Comparison of ENCODE assay signal across 22 cellular contexts in the genomic region with DNA sequence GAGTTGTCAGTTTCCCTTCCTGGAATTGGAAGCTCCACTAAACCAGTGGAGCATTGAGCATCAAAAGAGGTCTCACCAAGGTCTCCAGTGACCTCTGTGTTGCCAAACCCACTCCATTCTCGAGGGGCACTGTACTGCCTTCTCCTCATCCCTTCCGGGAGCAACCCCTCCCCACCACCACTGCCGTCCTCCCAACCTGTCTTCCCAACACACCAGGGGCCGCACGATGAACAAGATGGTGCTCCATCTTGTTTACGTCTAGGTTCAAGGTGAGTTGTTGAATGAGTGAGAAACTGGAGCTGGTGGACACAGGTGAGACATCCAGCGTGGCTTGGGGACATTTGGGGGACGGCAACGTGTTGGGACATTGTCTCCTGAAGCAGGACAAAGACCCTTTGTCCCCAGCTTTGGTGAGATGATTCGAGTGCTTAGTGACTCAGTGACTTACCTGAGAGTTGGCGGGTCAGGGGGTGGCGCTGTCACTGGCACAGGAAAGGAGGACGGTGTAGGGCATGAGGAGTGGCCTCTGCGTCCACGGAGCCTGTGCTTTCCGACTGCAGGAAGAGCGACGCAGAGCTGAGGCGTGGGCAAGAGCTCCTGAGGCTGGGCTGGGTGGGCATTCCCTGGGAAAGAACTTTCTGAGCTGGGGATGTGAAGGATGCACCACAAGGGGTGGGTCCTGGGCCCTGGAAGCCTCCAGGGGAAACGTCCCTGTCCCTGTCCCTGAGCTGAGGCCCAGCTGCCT. TPM values are rescaled to one million over a fixed set of nuclear protein-coding genes. Genes with fewer than 3 reads are reported as not detected.
A peak's percentile ranks its signal among the peaks of the same experiment; 100 is the strongest.
DNase-seq lines count a peak whose midpoint lies in the region; ATAC-seq, FAIRE-seq and TF ChIP-seq lines count a peak whose summit lies in the region.
"Had no signal": no experiment of that assay in that cellular context is flagged by ENCODE, and none has a peak within 500 bp of the region (broad histone marks: within the 10 kb centered on the region; RNA-seq: fewer than 3 reads in every experiment).

No MANE protein-coding gene starts in this region.

- FAIRE-seq in HepG2 (lab: Jason Lieb, UNC), result no peak
- FAIRE-seq: GM18507, HTR-8/SVneo, K562 had no signal

- H3K4me3 ChIP-seq in heart left ventricle (no peak overlapping the region), HepG2 (replicated peaks in 1 of 3; ENCODE audit: insufficient read depth in 1 of 3, low read depth in 2 of 3, low read length in 3 of 3) (no peak overlapping the region), ovary (no peak overlapping the region), aorta (ENCODE audit: low read length in 2 of 2) (no peak overlapping the region)
- H3K4me3 ChIP-seq: GM23248, K562 had no signal

- H3K4me1 ChIP-seq in heart left ventricle (peaks cover 0 to 57% (median 21%) of the 10 kb centered on the region in 12 donors), HepG2 (ENCODE audit: insufficient read depth, low read length) (peaks cover 62% of the 10 kb centered on the region), ovary (ENCODE audit: insufficient read depth) (peaks cover 19% of the 10 kb centered on the region), aorta (ENCODE audit: control insufficient read depth in 1 of 2, insufficient read depth in 2 of 2, low read length in 2 of 2) (no peaks in the 10 kb centered on the region)

- H3K27ac ChIP-seq in heart left ventricle, result peak overlapping the region in 6 of 12 donors; percentile 14 to 70 (median 35)
- H3K27ac ChIP-seq in HepG2 (ENCODE audit: extremely low read length, insufficient read depth, low read length), result no peak overlapping the region
- H3K27ac ChIP-seq in ovary, result no peak overlapping the region
- H3K27ac ChIP-seq in aorta (ENCODE audit: low read depth in 1 of 2, low read length in 2 of 2), result no peak overlapping the region
- H3K27ac ChIP-seq: GM23248 had no signal

- no TSS peak for BruUV-seq in HepG2 (replicated peaks; lab: Mats Ljungman, UMichigan)

- peak in 3 of 5 donors; percentile 18 to 40 (median 22) for DNase-seq in heart left ventricle
- DNase-seq in left ventricle myocardium superior, result no peak
- DNase-seq in HepG2 (ENCODE audit: low spot score), result no peak
- DNase-seq in ovary, result peak in 3 of 5 donors; percentile 8 to 31 (median 17)
- peak; percentile 38 to 57 for DNase-seq in aorta
- DNase-seq in activated naive CD4-positive, alpha-beta T cell treated with anti-CD3 and anti-CD28 coated beads, Interleukin-2, amount 50 U/mL, for 72 hours (ENCODE audit: low spot score in 2 of 2), result no peak
- DNase-seq in H4 (ENCODE audit: low spot score), result no peak
- DNase-seq in NAMALWA (ENCODE audit: low spot score), result no peak
- DNase-seq: Caco-2, DMS53, GM23248, NCI-H1048, NCI-H146, NCI-H2081 treated with DMSO at 0.1 percent for 48 hours, NCI-H2227 treated with DMSO at 0.1 percent for 48 hours, NCI-H524 treated with DMSO at 0.1 percent for 48 hours, RPMI8226 had no signal

- in situ Hi-C loops in HepG2 (cut with HindIII; ENCODE audit: extremely low pct_ligation_motif_present, low pct_unique_long_range_greater_than_20kb), result no loop called here

- no peak overlapping the region for H2AFZ ChIP-seq in HepG2 (ENCODE audit: low read length)
- H2AFZ ChIP-seq: GM23248 had no signal

- intact Hi-C loops in heart left ventricle (cut with DNase I), result no loop called here
- intact Hi-C loops in left ventricle myocardium superior (cut with micrococcal nuclease), result no loop called here
- intact Hi-C loops in HepG2 (cut with micrococcal nuclease; ENCODE audit: unreplicated experiment), result no loop called here
- intact Hi-C loops in ovary (cut with DNase I), result no loop called here
- intact Hi-C loops in aorta (cut with DNase I), result loop anchor here in 1 of 2 donors (2.0 kb wide), 1 partner anchor 116 kb away; no protein-coding TSS in a partner anchor

- H3K27me3 ChIP-seq in heart left ventricle, result no peaks in the 10 kb centered on the region
- H3K27me3 ChIP-seq in HepG2 (ENCODE audit: control insufficient read depth in 1 of 2, insufficient read depth in 2 of 2, low read length in 2 of 2), result peaks cover 0 to 14% of the 10 kb centered on the region in 2 experiments; a peak in 4 of 5 replicates
- H3K27me3 ChIP-seq in ovary, result no peaks in the 10 kb centered on the region
- no peaks in the 10 kb centered on the region for H3K27me3 ChIP-seq in aorta (ENCODE audit: control insufficient read depth in 1 of 2, insufficient read depth in 2 of 2, low read length in 1 of 2)

- peaks cover 0 to 4% of the 10 kb centered on the region in 2 donors for H3K36me3 Mint-ChIP-seq in activated naive CD4-positive, alpha-beta T cell treated with anti-CD3 and anti-CD28 coated beads, Interleukin-2, amount 50 U/mL, for 72 hours

- no peaks in the 10 kb centered on the region for H4K20me1 ChIP-seq in HepG2 (ENCODE audit: insufficient read depth, low read length)

- POLR2A ChIA-PET in HepG2 (lab: Yijun Ruan, JAX), result no interaction called here

- H3K9me3 ChIP-seq in heart left ventricle, result peaks cover 0 to 8% (median 0%) of the 10 kb centered on the region in 12 donors
- H3K9me3 ChIP-seq in HepG2 (ENCODE audit: low read length), result no peaks in the 10 kb centered on the region
- no peaks in the 10 kb centered on the region for H3K9me3 ChIP-seq in ovary
- H3K9me3 ChIP-seq in aorta (ENCODE audit: control insufficient read depth, low read length), result no peaks in the 10 kb centered on the region

- peaks cover 0 to 4% of the 10 kb centered on the region in 2 donors for H3K9me3 Mint-ChIP-seq in activated naive CD4-positive, alpha-beta T cell treated with anti-CD3 and anti-CD28 coated beads, Interleukin-2, amount 50 U/mL, for 72 hours

- TF ChIP-seq EP300 in HepG2 (IDR thresholded peaks at IDR 0.05; ENCODE audit: low read depth in 2 of 2, low read length in 2 of 2), result no peak
- TF ChIP-seq EP300 in HepG2 (CRISPR knock-in tag; IDR thresholded peaks at IDR 0.05; ENCODE audit: borderline replicate concordance), result no peak
- no peak for TF ChIP-seq EP300 in ovary (IDR thresholded peaks at IDR 0.05)

- no peak for TF ChIP-seq RAD21 in HepG2 (CRISPR knock-in tag; IDR thresholded peaks at IDR 0.05)

- H3K27ac Mint-ChIP-seq in activated naive CD4-positive, alpha-beta T cell treated with anti-CD3 and anti-CD28 coated beads, Interleukin-2, amount 50 U/mL, for 72 hours, result peak overlapping the region in 1 of 2 donors; percentile 46

- WGBS in heart left ventricle, 4 donors, result 92 to 95% (median 93%) methylated on average over 20 of the region's 20 CpGs
- 54% methylated on average over 19 of the region's 20 CpGs for WGBS in HepG2 (ENCODE audit: low lambda C conversion rate)
- WGBS in ovary, 3 donors, result 90 to 96% (median 96%) methylated on average over 20 of the region's 20 CpGs
- WGBS in aorta, 2 donors, result 94 to 95% methylated on average over 20 of the region's 20 CpGs

- TF ChIP-seq POLR2A in heart left ventricle (IDR thresholded peaks at IDR 0.05) (no peak), HepG2 (IDR thresholded peaks at IDR 0.05; ENCODE audit: insufficient read depth in 1 of 2, low read depth in 2 of 2, low read length in 2 of 2) (no peak), ovary (IDR thresholded peaks at IDR 0.05) (no peak)

- H3K36me3 ChIP-seq in heart left ventricle (no peaks in the 10 kb centered on the region), HepG2 (replicated peaks in 1 of 2; ENCODE audit: control insufficient read depth in 1 of 2, insufficient read depth in 2 of 2, low read length in 2 of 2) (no peaks in the 10 kb centered on the region), ovary (no peaks in the 10 kb centered on the region), aorta (ENCODE audit: control insufficient read depth in 1 of 2, insufficient read depth in 2 of 2, low read length in 1 of 2) (no peaks in the 10 kb centered on the region)

- CTCF ChIA-PET in HepG2 (lab: Yijun Ruan, JAX; ENCODE audit: low intra/inter-chr PET ratio, low total read pairs), result no interaction called here

- ATAC-seq in heart left ventricle (no peak), left ventricle myocardium superior (no peak), HepG2 (no peak), aorta (ENCODE audit: low FRiP score) (no peak)
- no peak for ATAC-seq in activated naive CD4-positive, alpha-beta T cell treated with anti-CD3 and anti-CD28 coated beads, Interleukin-2, amount 50 U/mL, for 72 hours
- ATAC-seq: K562 had no signal

- TF ChIP-seq CTCF in heart left ventricle (IDR thresholded peaks at IDR 0.05) (no peak), HepG2 (CRISPR knock-in tag; IDR thresholded peaks at IDR 0.05) (no peak), ovary (IDR thresholded peaks at IDR 0.05) (no peak)

- no peak overlapping the region for H3K9ac ChIP-seq in HepG2 (ENCODE audit: insufficient read depth, low read depth, low read length)
- H3K9ac ChIP-seq: GM23248 had no signal

- H3K79me2 ChIP-seq in HepG2 (ENCODE audit: insufficient read depth, low read length), result no peaks in the 10 kb centered on the region

- no peak overlapping the region for H3K4me2 ChIP-seq in HepG2 (ENCODE audit: low read depth, low read length)

RNA-seq across cellular contexts. Expression of gene RNU6ATAC, which starts 44.8 kb away (rescaled TPM):
- total RNA-seq in heart left ventricle (100 to 1,000 TPM in 1 of 9 donors, 10 to 100 TPM in 5, not detected in 3; 17.3 to 178 (median 80.1) TPM), left ventricle myocardium superior (94.3 TPM), HepG2 (2016; rRNA removed; fragmentation: Illumina TruSeq; extraction: Trizol) (894 TPM in 1 of 2 replicates, not detected in the other), ovary (100 to 1,000 TPM in 3 of 7 donors, 10 to 100 TPM in 2, not detected in 2; 74.9 to 294 (median 169) TPM), aorta (100 to 1,000 TPM; 119 to 181 TPM)
- polyA plus RNA-seq in heart left ventricle (not detected), HepG2 (2011; rRNA removed) (not detected in 2 replicates), ovary (not detected), aorta (not detected)
- 12,614 and 12,724 TPM in 2 replicates for total RNA-seq in HepG2 (2016; cell fraction: cytosol; rRNA removed; fragmentation: Illumina TruSeq; extraction: Trizol; ENCODE audit: low read depth)
- 82.4 and 810 TPM in 2 replicates for total RNA-seq in HepG2 (2016; cell fraction: insoluble cytoplasmic fraction; rRNA removed; fragmentation: Illumina TruSeq; extraction: Trizol)
- total RNA-seq in HepG2 (2016; cell fraction: membrane; rRNA removed; fragmentation: Illumina TruSeq; extraction: Trizol), result 600 and 628 TPM in 2 replicates
- 1,443 and 1,712 TPM in 2 replicates for total RNA-seq in HepG2 (2016; cell fraction: nucleus; rRNA removed; fragmentation: Illumina TruSeq; extraction: Trizol)
- polyA plus RNA-seq in HepG2 (2011; cell fraction: cytosol; rRNA removed), result not detected in 2 replicates
- not detected in 2 replicates for polyA plus RNA-seq in HepG2 (2011; cell fraction: nucleus; rRNA removed)
- polyA plus RNA-seq in HepG2 (2012), result not detected in 2 replicates
- 76.0 TPM in 1 of 2 replicates, not detected in the other for polyA plus RNA-seq in HepG2 (2016; cell fraction: cytosol; fragmentation: Illumina TruSeq; extraction: Trizol; ENCODE audit: low read depth)
- polyA plus RNA-seq in HepG2 (2016; cell fraction: insoluble cytoplasmic fraction; fragmentation: Illumina TruSeq; extraction: Trizol; ENCODE audit: low read depth), result not detected in 2 replicates
- not detected in 2 replicates for polyA plus RNA-seq in HepG2 (2016; cell fraction: membrane; fragmentation: Illumina TruSeq; extraction: Trizol; ENCODE audit: low read depth)
- polyA plus RNA-seq in HepG2 (2016; cell fraction: nucleus; fragmentation: Illumina TruSeq; extraction: Trizol; ENCODE audit: insufficient read depth, low read depth), result not detected in 2 replicates
- under 0.01 TPM in 2 replicates for polyA minus RNA-seq in HepG2 (2011; rRNA and poly(A)+ RNA removed; ENCODE audit: low replicate concordance)
- 1,413 and 1,463 TPM in 2 replicates for polyA minus RNA-seq in HepG2 (2011; cell fraction: cytosol; rRNA and poly(A)+ RNA removed)
- under 0.01 TPM in 1 of 2 replicates, not detected in the other for polyA minus RNA-seq in HepG2 (2011; cell fraction: nucleus; rRNA and poly(A)+ RNA removed)
- total RNA-seq in activated naive CD4-positive, alpha-beta T cell treated with anti-CD3 and anti-CD28 coated beads, Interleukin-2, amount 50 U/mL, for 72 hours, result 10 to 100 TPM; 32.1 to 61.4 TPM
- not detected in 2 replicates for total RNA-seq in H4 (2014; rRNA removed; shearing (Covaris generic))
- total RNA-seq: A172, GM23248 had no signal
- polyA plus RNA-seq: CD14-positive monocyte, GM23248, K562 had no signal

Comparison
In these comparisons a context has a peak if more than half of its experiments do, and no peak if none do; other contexts are left out.
1. DNase-seq: peak in heart left ventricle (3 of 5), ovary (3 of 5) and aorta (2 of 2); none in left ventricle myocardium superior (single experiment), HepG2 (single experiment), activated naive CD4-positive, alpha-beta T cell treated with anti-CD3 and anti-CD28 coated beads, Interleukin-2, amount 50 U/mL, for 72 hours (0 of 2), H4 (single experiment) and NAMALWA (single experiment).